Comparison of ENCODE assay signal across 9 cellular contexts in genomic region chr17:49229805-49230600, GRCh38. TPM values are rescaled to one million over a fixed set of nuclear protein-coding genes. Genes with fewer than 3 reads are reported as not detected.
DNase-seq lines count a peak whose midpoint lies in the region; ATAC-seq and TF ChIP-seq lines count a peak whose summit lies in the region.
"Had no signal": no experiment of that assay in that cellular context is flagged by ENCODE, and none has a peak within 500 bp of the region (broad histone marks: within the 10 kb centered on the region; RNA-seq: fewer than 3 reads in every experiment).

No MANE protein-coding gene starts in this region.

- peak overlapping the region; percentile 80 for H3K4me3 Mint-ChIP-seq in activated B cell treated with CpG ODN at 0.5 μM for 24 hours

- H3K9ac ChIP-seq in subcutaneous abdominal adipose tissue (ENCODE audit: low read length in 5 of 5), result no peak overlapping the region

- DNase-seq in NCI-H1105 treated with DMSO at 0.1 percent for 48 hours (lab: John Stamatoyannopoulos, UW) (peak; percentile 1), NCI-H1105 (lab: John Stamatoyannopoulos, UW) (no peak), activated B cell treated with CpG ODN at 0.5 μM for 24 hours (no peak), KBM-7 (no peak)

- no peaks in the 10 kb centered on the region for H3K36me3 ChIP-seq in subcutaneous abdominal adipose tissue (ENCODE audit: control insufficient read depth in 5 of 5, insufficient read depth in 5 of 5, low read length in 5 of 5)

- H3K36me3 Mint-ChIP-seq in activated B cell treated with CpG ODN at 0.5 μM for 24 hours (ENCODE audit: low read depth), result no peaks in the 10 kb centered on the region

- H3K4me1 ChIP-seq in subcutaneous abdominal adipose tissue (ENCODE audit: control insufficient read depth in 5 of 5, insufficient read depth in 5 of 5, low read length in 5 of 5), result peaks cover 0 to 25% (median 14%) of the 10 kb centered on the region in 5 donors

- H3K27me3 Mint-ChIP-seq in activated B cell treated with CpG ODN at 0.5 μM for 24 hours, result peaks cover 7% of the 10 kb centered on the region

- no peaks in the 10 kb centered on the region for H3K9me3 ChIP-seq in subcutaneous abdominal adipose tissue (ENCODE audit: control insufficient read depth in 5 of 5, low read length in 5 of 5)

- intact Hi-C loops in activated B cell treated with CpG ODN at 0.5 μM for 24 hours (cut with micrococcal nuclease), result loop anchor here (1.0 to 10.0 kb wide), 5 partner anchors 11 to 555 kb away; partner anchors contain the start of gene B4GALNT2

- no peak for TF ChIP-seq CTCF in activated B cell treated with CpG ODN at 0.5 μM for 24 hours (IDR thresholded peaks at IDR 0.05)

- H3K27ac ChIP-seq in subcutaneous abdominal adipose tissue (ENCODE audit: low read depth, low read length), result no peak overlapping the region
- H3K27ac ChIP-seq: 22Rv1 had no signal

- peaks cover 17% of the 10 kb centered on the region for H3K4me1 Mint-ChIP-seq in activated B cell treated with CpG ODN at 0.5 μM for 24 hours

- peak overlapping the region; percentile 78 for H3K4me3 ChIP-seq in iPS-11a (ENCODE audit: low read depth, low read length)
- H3K4me3 ChIP-seq in subcutaneous abdominal adipose tissue (ENCODE audit: low read depth in 1 of 5, low read length in 5 of 5), result peak overlapping the region in 4 of 5 donors; percentile 68 to 81 (median 76)

- H3K9me3 Mint-ChIP-seq in activated B cell treated with CpG ODN at 0.5 μM for 24 hours, result no peaks in the 10 kb centered on the region

- POLR2A ChIA-PET in activated B cell treated with CpG ODN at 0.5 μM for 24 hours (lab: Charles Lee), result interaction anchor here (0.5 to 8.7 kb wide), 5 partner anchors 12 to 130 kb away, joined by 3 to 91 read pairs (median 6); no protein-coding TSS in a partner anchor

- H3K27me3 ChIP-seq in subcutaneous abdominal adipose tissue (ENCODE audit: control insufficient read depth in 5 of 5, insufficient read depth in 4 of 5, low read length in 5 of 5), result peaks cover 19 to 48% (median 36%) of the 10 kb centered on the region in 5 donors

- no peak for ATAC-seq in activated B cell treated with CpG ODN at 0.5 μM for 24 hours (ENCODE audit: low read depth)
- ATAC-seq in GM21367 (IDR thresholded peaks at IDR 0.05; ENCODE audit: unreplicated experiment), result no peak
- no peak for ATAC-seq in activated CD4-positive, CD25-positive, alpha-beta regulatory T cell treated with anti-CD3 and anti-CD28 coated beads, Interleukin-2, amount 50 U/mL, for 24 hours

- in situ Hi-C loops in KBM-7 (cut with MboI; ENCODE audit: low pct_unique_long_range_greater_than_20kb, low sequenced_read_pairs), result no loop called here

- no peak overlapping the region for H3K27ac Mint-ChIP-seq in activated B cell treated with CpG ODN at 0.5 μM for 24 hours

- CTCF ChIA-PET in activated B cell treated with CpG ODN at 0.5 μM for 24 hours (lab: Charles Lee), result interaction anchor here (1.3 to 7.2 kb wide), 3 partner anchors 39 to 50 kb away, joined by 4 to 197 read pairs (median 6); no protein-coding TSS in a partner anchor

RNA-seq across cellular contexts. Expression of gene PHOSPHO1, which starts 0.6 kb away (rescaled TPM):
- 0.59 TPM in 1 of 2 replicates, not detected in the other for total RNA-seq in activated B cell treated with CpG ODN at 0.5 μM for 24 hours

RNA-seq across cellular contexts. Expression of gene ABI3, which starts 19.5 kb away (rescaled TPM):
- total RNA-seq in activated B cell treated with CpG ODN at 0.5 μM for 24 hours, result 6.5 and 9.7 TPM in 2 replicates

RNA-seq across cellular contexts. Expression of gene GNGT2, which starts 19.6 kb away (rescaled TPM):
- 8.1 and 9.8 TPM in 2 replicates for total RNA-seq in activated B cell treated with CpG ODN at 0.5 μM for 24 hours
